ENCODE assay signal across 24 cellular contexts in the genomic region with DNA sequence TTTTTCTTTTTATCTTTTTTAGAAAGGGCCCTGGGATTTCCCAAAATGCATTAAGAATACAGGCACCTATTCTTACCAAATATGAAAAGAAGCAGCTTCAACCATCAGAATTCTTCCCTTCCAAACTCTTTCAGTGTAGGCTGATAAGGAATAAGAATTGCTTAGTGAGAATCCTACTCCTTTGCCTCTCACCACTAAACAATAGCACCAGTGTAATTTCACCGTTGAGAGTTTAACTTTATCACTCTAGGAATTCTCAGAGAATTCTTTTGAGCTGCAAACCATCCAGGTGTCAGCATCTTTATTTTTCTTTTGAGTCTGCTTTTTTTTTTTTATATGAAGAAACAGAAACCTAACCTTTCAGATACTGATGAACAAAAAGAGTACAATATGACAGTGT.
A peak's percentile ranks its signal among the peaks of the same experiment; 100 is the strongest.
DNase-seq lines count a peak whose midpoint lies in the region; ATAC-seq, FAIRE-seq and TF ChIP-seq lines count a peak whose summit lies in the region.
"Had no signal": no experiment of that assay in that cellular context is flagged by ENCODE, and none has a peak within 500 bp of the region (broad histone marks: within the 10 kb centered on the region; RNA-seq: fewer than 3 reads in every experiment).

No MANE protein-coding gene starts in this region.

- CTCF ChIA-PET in WTC11 (lab: Charles Lee) = interaction anchor here (1.8 kb wide), 1 partner anchor 324 kb away, joined by 6 read pairs; no protein-coding TSS in a partner anchor

- no peaks in the 10 kb centered on the region for H3F3A ChIP-seq in GM23338 (replicated peaks; ENCODE audit: low read depth)

- H3K27me3 Mint-ChIP-seq in GM23338 (ENCODE audit: insufficient read depth, low read depth, poor library complexity) (no peaks in the 10 kb centered on the region), WTC11 (ENCODE audit: low read depth) (no peaks in the 10 kb centered on the region), progenitor cell of endocrine pancreas (no peaks in the 10 kb centered on the region)
- H3K27me3 Mint-ChIP-seq: CD4-positive, alpha-beta T cell; CD8-positive, alpha-beta memory T cell had no signal

- POLR2A ChIA-PET in WTC11 (lab: Charles Lee) = no interaction called here

- H3K4me1 Mint-ChIP-seq in GM23338 (peaks cover 19% of the 10 kb centered on the region), WTC11 (peaks cover 18% of the 10 kb centered on the region), progenitor cell of endocrine pancreas (ENCODE audit: low read depth) (peaks cover 27% of the 10 kb centered on the region)
- H3K4me1 Mint-ChIP-seq: CD14-positive monocyte; CD8-positive, alpha-beta memory T cell had no signal

- peak overlapping the region; percentile 76 for H3K27ac Mint-ChIP-seq in GM23338
- H3K27ac Mint-ChIP-seq in WTC11 = no peak overlapping the region; the same call in 1 of the 2 replicates
- peak overlapping the region; percentile 81 for H3K27ac Mint-ChIP-seq in progenitor cell of endocrine pancreas
- H3K27ac Mint-ChIP-seq: CD14-positive monocyte; CD4-positive, alpha-beta T cell; CD8-positive, alpha-beta memory T cell; HFFc6 had no signal

- peak; percentile 54 for ATAC-seq in GM23338
- 0 out of 2 replicates have a peak, but pooled peaks have one; percentile 32 for ATAC-seq in WTC11
- ATAC-seq in gastroesophageal sphincter = no peak
- ATAC-seq: GM12878 had no signal

- H3K36me3 Mint-ChIP-seq in GM23338 (ENCODE audit: low read depth) (no peaks in the 10 kb centered on the region), WTC11 (no peaks in the 10 kb centered on the region), progenitor cell of endocrine pancreas (ENCODE audit: insufficient read depth) (no peaks in the 10 kb centered on the region)
- H3K36me3 Mint-ChIP-seq: CD14-positive monocyte; CD8-positive, alpha-beta memory T cell had no signal

- no peak overlapping the region for H3K4me2 ChIP-seq in GM23338
- H3K4me2 ChIP-seq: BLaER1 treated with 17β-estradiol and CSF1 and Interleukin-3, amounts not matched to agents 10 nM and 100 nM had no signal

- H3K4me3 ChIP-seq in GM23338 = no peak overlapping the region
- no peak overlapping the region for H3K4me3 ChIP-seq in mesodermal cell (ENCODE audit: extremely low read depth, insufficient read depth, low read length, poor library complexity, severe bottlenecking)
- H3K4me3 ChIP-seq in gastroesophageal sphincter = no peak overlapping the region
- H3K4me3 ChIP-seq: BLaER1 treated with 17β-estradiol and CSF1 and Interleukin-3, amounts not matched to agents 10 nM and 100 nM; GM12878; HAP-1 had no signal

- DNase-seq in GM23338 (ENCODE audit: low spot score) (peak; percentile 22), WTC11 (ENCODE audit: low spot score) (no peak), progenitor cell of endocrine pancreas (ENCODE audit: low spot score, unreplicated experiment) (no peak), Ammon's horn (ENCODE audit: low spot score) (no peak), HTR-8/SVneo (ENCODE audit: insufficient read length, low spot score) (no peak), caudate nucleus (lab: John Stamatoyannopoulos, UW) (no peak)
- DNase-seq: BE2C; CD4-positive, alpha-beta T cell; CD8-positive, alpha-beta memory T cell; DMS 273 treated with DMSO at 0.1 percent for 48 hours; DMS79; EL; GDM1; GOT3; HFFc6 had no signal

- 40% methylated on average over 1 of the region's 1 CpG; no CpG with 5 or more reads in 1 of the 2 experiments for WGBS in mesodermal cell (ENCODE audit: insufficient coverage in 2 of 2), 2 experiments
- 0 to 43% methylated on average over 1 of the region's 1 CpG for WGBS in gastroesophageal sphincter (ENCODE audit: low coverage in 1 of 2), 2 donors

- H3K27me3 ChIP-seq in GM23338 (ENCODE audit: insufficient read depth) (no peaks in the 10 kb centered on the region), gastroesophageal sphincter (no peaks in the 10 kb centered on the region)
- H3K27me3 ChIP-seq: BE2C; BLaER1 treated with 17β-estradiol and CSF1 and Interleukin-3, amounts not matched to agents 10 nM and 100 nM had no signal

- no peak for TF ChIP-seq EP300 in gastroesophageal sphincter (IDR thresholded peaks at IDR 0.05)

- TF ChIP-seq POLR2A in gastroesophageal sphincter (IDR thresholded peaks at IDR 0.05) = no peak

- no peak for TF ChIP-seq CTCF in GM23338 (conservative IDR thresholded peaks at IDR 0.05; ENCODE audit: low read depth in 2 of 2)
- TF ChIP-seq CTCF in WTC11 (IDR thresholded peaks at IDR 0.05) = no peak
- no peak for TF ChIP-seq CTCF in progenitor cell of endocrine pancreas (IDR thresholded peaks at IDR 0.05; ENCODE audit: unreplicated experiment)
- TF ChIP-seq CTCF in gastroesophageal sphincter (IDR thresholded peaks at IDR 0.05) = no peak

- H3K27ac ChIP-seq in GM23338 (ENCODE audit: low read depth) (no peak overlapping the region), mesodermal cell (ENCODE audit: low read depth, low read length, severe bottlenecking) (peak overlapping the region; percentile 47), gastroesophageal sphincter (no peak overlapping the region), caudate nucleus (ENCODE audit: low read depth, low read length) (no peak overlapping the region)
- H3K27ac ChIP-seq: 22Rv1; BLaER1 treated with 17β-estradiol and CSF1 and Interleukin-3, amounts not matched to agents 10 nM and 100 nM had no signal

- H2AFZ ChIP-seq in GM23338 = no peak overlapping the region

- peaks cover 20% of the 10 kb centered on the region for H3K4me1 ChIP-seq in GM23338 (ENCODE audit: insufficient read depth)
- no peaks in the 10 kb centered on the region for H3K4me1 ChIP-seq in mesodermal cell (ENCODE audit: control insufficient read depth, insufficient read depth, low read length, poor library complexity, severe bottlenecking)
- no peaks in the 10 kb centered on the region for H3K4me1 ChIP-seq in gastroesophageal sphincter
- H3K4me1 ChIP-seq: BE2C, HAP-1 had no signal

- H3K79me2 ChIP-seq in GM23338 (replicated peaks; ENCODE audit: insufficient read depth) = no peaks in the 10 kb centered on the region

- H3K9me2 ChIP-seq in GM23338 (ENCODE audit: insufficient read depth) = 0 out of 2 replicates have a peak, but pooled peaks cover 2% of the 10 kb centered on the region

- H3K36me3 ChIP-seq in GM23338 (ENCODE audit: insufficient read depth) (no peaks in the 10 kb centered on the region), mesodermal cell (ENCODE audit: control insufficient read depth, insufficient read depth, low read length) (no peaks in the 10 kb centered on the region), gastroesophageal sphincter (no peaks in the 10 kb centered on the region)
- H3K36me3 ChIP-seq: BE2C; BLaER1 treated with 17β-estradiol and CSF1 and Interleukin-3, amounts not matched to agents 10 nM and 100 nM; HAP-1 had no signal

- no peaks in the 10 kb centered on the region for H3K9me3 ChIP-seq in mesodermal cell (ENCODE audit: control insufficient read depth, low read length)
- H3K9me3 ChIP-seq in gastroesophageal sphincter = no peaks in the 10 kb centered on the region
- H3K9me3 ChIP-seq: BE2C; BLaER1 treated with 17β-estradiol and CSF1 and Interleukin-3, amounts not matched to agents 10 nM and 100 nM; HAP-1 had no signal

- H3K9me3 Mint-ChIP-seq in GM23338 (no peaks in the 10 kb centered on the region), WTC11 (no peaks in the 10 kb centered on the region), progenitor cell of endocrine pancreas (ENCODE audit: low read depth) (no peaks in the 10 kb centered on the region)

- H3K4me3 Mint-ChIP-seq in GM23338 (no peak overlapping the region), WTC11 (no peak overlapping the region), progenitor cell of endocrine pancreas (ENCODE audit: low read depth) (no peak overlapping the region)
- H3K4me3 Mint-ChIP-seq: CD14-positive monocyte; CD4-positive, alpha-beta T cell; CD8-positive, alpha-beta memory T cell; HFFc6 had no signal

- H4K20me1 ChIP-seq in GM23338 (replicated peaks; ENCODE audit: insufficient read depth) = no peaks in the 10 kb centered on the region
- H4K20me1 ChIP-seq: BLaER1 treated with 17β-estradiol and CSF1 and Interleukin-3, amounts not matched to agents 10 nM and 100 nM had no signal

- FAIRE-seq in HTR-8/SVneo (lab: Jason Lieb, UNC) = no peak
- FAIRE-seq: A204.1, GM12878, H54 had no signal

TF ChIP-seq in GM23338, 12 proteins besides CTCF, POLR2A, EP300 and RAD21 (continues in another document):
- TF ChIP-seq ZNF114 (CRISPR knock-in tag; IDR thresholded peaks at IDR 0.05) = no peak
- TF ChIP-seq JUNB (IDR thresholded peaks at IDR 0.05; ENCODE audit: unreplicated experiment) = no peak
- TF ChIP-seq NANOG (IDR thresholded peaks at IDR 0.05; ENCODE audit: borderline replicate concordance) = no peak
- no peak for TF ChIP-seq STAT1 (IDR thresholded peaks at IDR 0.05; ENCODE audit: unreplicated experiment)
- TF ChIP-seq ETS1 (IDR thresholded peaks at IDR 0.05) = no peak
- TF ChIP-seq CREB1 (CRISPR knock-in tag; IDR thresholded peaks at IDR 0.05; ENCODE audit: low read depth) = no peak

TF ChIP-seq in WTC11, 78 proteins besides CTCF, POLR2A, EP300 and RAD21 (continues in another document):
- TF ChIP-seq, protein P1, sequence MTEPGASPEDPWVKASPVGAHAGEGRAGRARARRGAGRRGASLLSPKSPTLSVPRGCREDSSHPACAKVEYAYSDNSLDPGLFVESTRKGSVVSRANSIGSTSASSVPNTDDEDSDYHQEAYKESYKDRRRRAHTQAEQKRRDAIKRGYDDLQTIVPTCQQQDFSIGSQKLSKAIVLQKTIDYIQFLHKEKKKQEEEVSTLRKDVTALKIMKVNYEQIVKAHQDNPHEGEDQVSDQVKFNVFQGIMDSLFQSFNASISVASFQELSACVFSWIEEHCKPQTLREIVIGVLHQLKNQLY (CRISPR knock-in tag; IDR thresholded peaks at IDR 0.05) = no peak
- TF ChIP-seq, protein P2, sequence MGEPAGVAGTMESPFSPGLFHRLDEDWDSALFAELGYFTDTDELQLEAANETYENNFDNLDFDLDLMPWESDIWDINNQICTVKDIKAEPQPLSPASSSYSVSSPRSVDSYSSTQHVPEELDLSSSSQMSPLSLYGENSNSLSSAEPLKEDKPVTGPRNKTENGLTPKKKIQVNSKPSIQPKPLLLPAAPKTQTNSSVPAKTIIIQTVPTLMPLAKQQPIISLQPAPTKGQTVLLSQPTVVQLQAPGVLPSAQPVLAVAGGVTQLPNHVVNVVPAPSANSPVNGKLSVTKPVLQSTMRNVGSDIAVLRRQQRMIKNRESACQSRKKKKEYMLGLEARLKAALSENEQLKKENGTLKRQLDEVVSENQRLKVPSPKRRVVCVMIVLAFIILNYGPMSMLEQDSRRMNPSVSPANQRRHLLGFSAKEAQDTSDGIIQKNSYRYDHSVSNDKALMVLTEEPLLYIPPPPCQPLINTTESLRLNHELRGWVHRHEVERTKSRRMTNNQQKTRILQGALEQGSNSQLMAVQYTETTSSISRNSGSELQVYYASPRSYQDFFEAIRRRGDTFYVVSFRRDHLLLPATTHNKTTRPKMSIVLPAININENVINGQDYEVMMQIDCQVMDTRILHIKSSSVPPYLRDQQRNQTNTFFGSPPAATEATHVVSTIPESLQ (CRISPR knock-in tag; IDR thresholded peaks at IDR 0.05) = no peak
- no peak for TF ChIP-seq ZNF416 (CRISPR knock-in tag; IDR thresholded peaks at IDR 0.05)
- TF ChIP-seq FOXP1 (CRISPR knock-in tag; IDR thresholded peaks at IDR 0.05; ENCODE audit: borderline replicate concordance) = no peak
- TF ChIP-seq RELA (CRISPR knock-in tag; IDR thresholded peaks at IDR 0.05; ENCODE audit: borderline replicate concordance) = no peak
- no peak for TF ChIP-seq ETV6 (CRISPR knock-in tag; IDR thresholded peaks at IDR 0.05)
